13 cellular contexts compared by ENCODE assay signal in genomic region chr12:120835657-120836056, GRCh38.
DNase-seq lines count a peak whose midpoint lies in the region; ATAC-seq and TF ChIP-seq lines count a peak whose summit lies in the region.
"Had no signal": no experiment of that assay in that cellular context is flagged by ENCODE, and none has a peak within 500 bp of the region (broad histone marks: within the 10 kb centered on the region; RNA-seq: fewer than 3 reads in every experiment).

No MANE protein-coding gene starts in this region.

- no peaks in the 10 kb centered on the region for H3K9me3 Mint-ChIP-seq in activated naive CD4-positive, alpha-beta T cell treated with anti-CD3 and anti-CD28 coated beads, Interleukin-2, amount 50 U/mL, for 24 hours
- no peaks in the 10 kb centered on the region for H3K9me3 Mint-ChIP-seq in activated T-helper 2 cell treated with anti-CD3 and anti-CD28 coated beads, Interferon-gamma antibody, Interleukin-2, Interleukin-4, amounts not matched to agents 10 μg/mL and 5 μg/mL and 100 μg/mL, durations not matched to agents 14 hours and 24 hours and 36 hours
- H3K9me3 Mint-ChIP-seq in type B pancreatic cell = no peaks in the 10 kb centered on the region

- H3K79me2 ChIP-seq in mammary epithelial cell (ENCODE audit: insufficient read depth, low read length) = peaks cover 69% of the 10 kb centered on the region

- H3K27ac ChIP-seq in lung (ENCODE audit: low read depth in 1 of 2, low read length in 1 of 2) = peak overlapping the region in 1 of 2 donors; percentile 46
- H3K27ac ChIP-seq in mammary epithelial cell (ENCODE audit: insufficient read depth, low read depth, low read length) = no peak overlapping the region
- H3K27ac ChIP-seq: GM23248 had no signal

- ATAC-seq in lung (ENCODE audit: insufficient read depth, low FRiP score) = peak; percentile 66
- ATAC-seq: SK-N-SH treated with all-trans-retinoic acid at 6 μM for 48 hours had no signal

- dilution Hi-C loops in mammary epithelial cell (cut with HindIII; ENCODE audit: low sequenced_read_pairs) = no loop called here

- H3K36me3 Mint-ChIP-seq in activated naive CD4-positive, alpha-beta T cell treated with anti-CD3 and anti-CD28 coated beads, Interleukin-2, amount 50 U/mL, for 24 hours = peaks cover 6% of the 10 kb centered on the region
- H3K36me3 Mint-ChIP-seq in activated T-helper 2 cell treated with anti-CD3 and anti-CD28 coated beads, Interferon-gamma antibody, Interleukin-2, Interleukin-4, amounts not matched to agents 10 μg/mL and 5 μg/mL and 100 μg/mL, durations not matched to agents 14 hours and 24 hours and 36 hours (ENCODE audit: low read depth) = no peaks in the 10 kb centered on the region
- peaks cover 4% of the 10 kb centered on the region for H3K36me3 Mint-ChIP-seq in type B pancreatic cell

- intact Hi-C loops in activated T-helper 2 cell treated with anti-CD3 and anti-CD28 coated beads, Interferon-gamma antibody, Interleukin-2, Interleukin-4, amounts not matched to agents 10 μg/mL and 5 μg/mL and 100 μg/mL, durations not matched to agents 14 hours and 24 hours and 36 hours (cut with micrococcal nuclease) = loop anchor here (2.0 kb wide), 1 partner anchor 53 kb away; no protein-coding TSS in a partner anchor
- intact Hi-C loops in mammary epithelial cell (cut with micrococcal nuclease) = no loop called here

- H3K9me3 ChIP-seq in lung (ENCODE audit: control insufficient read depth in 2 of 2, insufficient read depth in 1 of 2, low read length in 1 of 2) (no peaks in the 10 kb centered on the region), mammary epithelial cell (replicated peaks; ENCODE audit: insufficient read depth, low read length) (no peaks in the 10 kb centered on the region)
- H3K9me3 ChIP-seq: breast epithelium had no signal

- H3K27me3 ChIP-seq in lung (ENCODE audit: control insufficient read depth, insufficient read depth) (no peaks in the 10 kb centered on the region), mammary epithelial cell (ENCODE audit: insufficient read depth, low read length) (no peaks in the 10 kb centered on the region)
- H3K27me3 ChIP-seq: breast epithelium had no signal

- no peaks in the 10 kb centered on the region for H3K36me3 ChIP-seq in lung (ENCODE audit: control insufficient read depth in 2 of 2, insufficient read depth in 2 of 2, low read length in 2 of 2)
- H3K36me3 ChIP-seq in mammary epithelial cell (ENCODE audit: insufficient read depth, low read length) = no peaks in the 10 kb centered on the region
- H3K36me3 ChIP-seq: breast epithelium had no signal

- no peaks in the 10 kb centered on the region for H3K27me3 Mint-ChIP-seq in activated naive CD4-positive, alpha-beta T cell treated with anti-CD3 and anti-CD28 coated beads, Interleukin-2, amount 50 U/mL, for 24 hours
- no peaks in the 10 kb centered on the region for H3K27me3 Mint-ChIP-seq in activated T-helper 2 cell treated with anti-CD3 and anti-CD28 coated beads, Interferon-gamma antibody, Interleukin-2, Interleukin-4, amounts not matched to agents 10 μg/mL and 5 μg/mL and 100 μg/mL, durations not matched to agents 14 hours and 24 hours and 36 hours (ENCODE audit: low read depth)
- no peaks in the 10 kb centered on the region for H3K27me3 Mint-ChIP-seq in type B pancreatic cell

- H3K9ac ChIP-seq in mammary epithelial cell (ENCODE audit: insufficient read depth, low read length) = no peak overlapping the region
- H3K9ac ChIP-seq: GM23248 had no signal

- peak overlapping the region; percentile 64 for H3K4me3 Mint-ChIP-seq in activated naive CD4-positive, alpha-beta T cell treated with anti-CD3 and anti-CD28 coated beads, Interleukin-2, amount 50 U/mL, for 24 hours
- H3K4me3 Mint-ChIP-seq in activated T-helper 2 cell treated with anti-CD3 and anti-CD28 coated beads, Interferon-gamma antibody, Interleukin-2, Interleukin-4, amounts not matched to agents 10 μg/mL and 5 μg/mL and 100 μg/mL, durations not matched to agents 14 hours and 24 hours and 36 hours (ENCODE audit: low read depth) = peak overlapping the region; percentile 37
- peak overlapping the region; percentile 15 for H3K4me3 Mint-ChIP-seq in type B pancreatic cell

- TF ChIP-seq CTCF in lung (IDR thresholded peaks at IDR 0.05; ENCODE audit: control extremely low read depth, extremely low read depth) (no peak), type B pancreatic cell (conservative IDR thresholded peaks at IDR 0.05) (no peak), mammary epithelial cell (conservative IDR thresholded peaks at IDR 0.05 in 1 of 2, IDR thresholded peaks at IDR 0.05 in 1 of 2; ENCODE audit: extremely low read depth in 1 of 2, insufficient read depth in 1 of 2, low read depth in 1 of 2, low read length in 2 of 2) (no peak)

- H3K4me3 ChIP-seq in lung (no peak overlapping the region), mammary epithelial cell (replicated peaks in 1 of 3; ENCODE audit: insufficient read depth in 1 of 3, low read depth in 2 of 3, low read length in 3 of 3) (no peak overlapping the region)
- H3K4me3 ChIP-seq: breast epithelium, GM23248 had no signal

- no peak for DNase-seq in activated naive CD4-positive, alpha-beta T cell treated with Interleukin-2 at 50 U/mL for 16 hours
- no peak for DNase-seq in activated T-helper 2 cell treated with anti-CD3 and anti-CD28 coated beads, Interferon-gamma antibody, Interleukin-2, Interleukin-4, amounts not matched to agents 10 μg/mL and 5 μg/mL and 100 μg/mL, durations not matched to agents 14 hours and 24 hours and 36 hours (ENCODE audit: low spot score)
- DNase-seq in lung (ENCODE audit: low spot score) (peak; percentile 33), type B pancreatic cell (ENCODE audit: extremely low spot score, unreplicated experiment) (no peak), mammary epithelial cell (no peak), C1 segment of cervical spinal cord (lab: John Stamatoyannopoulos, UW) (no peak), SHP77 (lab: John Stamatoyannopoulos, UW) (no peak)
- DNase-seq: GM23248, kidney glomerular epithelial cell, NCI-H524 treated with DMSO at 0.1 percent for 48 hours had no signal

- WGBS in lung, 2 donors = 38 to 50% methylated on average over 1 of the region's 1 CpG
- WGBS in mammary epithelial cell (ENCODE audit: low coverage, missing lambda C conversion rate) = 0% methylated on average over 1 of the region's 1 CpG

- peaks cover 12 to 45% of the 10 kb centered on the region in 2 donors for H3K4me1 ChIP-seq in lung (ENCODE audit: control insufficient read depth in 2 of 2, insufficient read depth in 2 of 2, low read length in 2 of 2)
- no peaks in the 10 kb centered on the region for H3K4me1 ChIP-seq in mammary epithelial cell (ENCODE audit: insufficient read depth, low read length)

- H4K20me1 ChIP-seq in mammary epithelial cell (ENCODE audit: insufficient read depth, low read length) = no peaks in the 10 kb centered on the region

- no TSS peak for BruUV-seq in mammary epithelial cell (replicated peaks; lab: Mats Ljungman, UMichigan)

- peaks cover 63% of the 10 kb centered on the region for H3K4me1 Mint-ChIP-seq in activated naive CD4-positive, alpha-beta T cell treated with anti-CD3 and anti-CD28 coated beads, Interleukin-2, amount 50 U/mL, for 24 hours
- peaks cover 48% of the 10 kb centered on the region for H3K4me1 Mint-ChIP-seq in activated T-helper 2 cell treated with anti-CD3 and anti-CD28 coated beads, Interferon-gamma antibody, Interleukin-2, Interleukin-4, amounts not matched to agents 10 μg/mL and 5 μg/mL and 100 μg/mL, durations not matched to agents 14 hours and 24 hours and 36 hours (ENCODE audit: low read depth)
- peaks cover 38% of the 10 kb centered on the region for H3K4me1 Mint-ChIP-seq in type B pancreatic cell (ENCODE audit: unreplicated experiment)

- H3K27ac Mint-ChIP-seq in activated naive CD4-positive, alpha-beta T cell treated with anti-CD3 and anti-CD28 coated beads, Interleukin-2, amount 50 U/mL, for 24 hours = peak overlapping the region; percentile 82
- H3K27ac Mint-ChIP-seq in activated T-helper 2 cell treated with anti-CD3 and anti-CD28 coated beads, Interferon-gamma antibody, Interleukin-2, Interleukin-4, amounts not matched to agents 10 μg/mL and 5 μg/mL and 100 μg/mL, durations not matched to agents 14 hours and 24 hours and 36 hours = peak overlapping the region; percentile 79
- H3K27ac Mint-ChIP-seq in type B pancreatic cell = peak overlapping the region; percentile 51

- CTCF ChIA-PET in mammary epithelial cell (lab: Charles Lee; ENCODE audit: low non-redundant PET) = no interaction called here

- no peak overlapping the region for H3K4me2 ChIP-seq in mammary epithelial cell (ENCODE audit: insufficient read depth, low read depth, low read length)

- in situ Hi-C loops in mammary epithelial cell (cut with MboI; ENCODE audit: low sequenced_read_pairs in 2 of 2) = no loop called here

- H2AFZ ChIP-seq in mammary epithelial cell (ENCODE audit: low read depth, low read length) = no peak overlapping the region
- H2AFZ ChIP-seq: GM23248 had no signal
